ENCODE assay signal across 19 cellular contexts in the genomic region with DNA sequence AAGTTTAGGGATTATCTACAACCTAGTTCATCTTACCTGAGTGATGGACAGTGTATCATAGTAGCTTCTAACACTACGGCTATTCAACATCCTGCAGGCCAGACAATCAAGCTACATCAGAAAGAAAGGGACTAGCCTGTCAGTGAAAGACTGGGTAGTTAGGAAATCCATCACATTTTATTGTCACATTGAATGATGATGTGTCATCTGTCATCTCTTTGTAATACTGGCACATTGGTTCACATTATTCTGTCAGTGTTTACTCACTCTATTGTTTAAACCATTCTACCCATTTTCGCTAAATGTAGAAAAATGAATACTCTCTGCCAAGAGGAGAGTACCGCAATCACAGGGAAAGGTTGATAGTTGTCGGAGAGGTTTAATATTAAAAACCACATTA.
DNase-seq lines count a peak whose midpoint lies in the region; ATAC-seq and TF ChIP-seq lines count a peak whose summit lies in the region.
"Had no signal": no experiment of that assay in that cellular context is flagged by ENCODE, and none has a peak within 500 bp of the region (broad histone marks: within the 10 kb centered on the region; RNA-seq: fewer than 3 reads in every experiment).

No MANE protein-coding gene starts in this region.

- no peak overlapping the region for H2AFZ ChIP-seq in PC-3 (ENCODE audit: low read length)
- H2AFZ ChIP-seq in neural cell (ENCODE audit: low read depth, low read length): no peak overlapping the region

- intact Hi-C loops in PC-3 (cut with micrococcal nuclease) (no loop called here), aorta (cut with DNase I) (no loop called here)

- BruUV-seq in PC-3 (replicated peaks; lab: Mats Ljungman, UMichigan): no TSS peak

- H4K8ac ChIP-seq in mesendoderm (ENCODE audit: low read depth, low read length): no peak overlapping the region

- no peak overlapping the region for H3K18ac ChIP-seq in mesendoderm (ENCODE audit: low read length)

- no peak overlapping the region for H3K56ac ChIP-seq in mesendoderm (ENCODE audit: low read length)

- peak; percentile 2 for DNase-seq in DMS53 (lab: John Stamatoyannopoulos, UW)
- DNase-seq in DMS53 treated with DMSO at 0.1 percent for 48 hours (lab: John Stamatoyannopoulos, UW; ENCODE audit: unreplicated experiment): no peak
- DNase-seq in DMS153 (lab: John Stamatoyannopoulos, UW): peak; percentile 31
- DNase-seq in PC-3: peak; percentile 8
- DNase-seq in aorta: no peak
- DNase-seq in mesendoderm: no peak
- DNase-seq: ACHN; BE2C; C1 segment of cervical spinal cord; CD4-positive, alpha-beta memory T cell; CD4-positive, CD25-positive, alpha-beta regulatory T cell; CD8-positive, alpha-beta memory T cell; COR-L47; DMS79 treated with DMSO at 0.1 percent for 48 hours; GF-D8 had no signal

- TF ChIP-seq EP300 in neural cell (conservative IDR thresholded peaks at IDR 0.05; ENCODE audit: poor library complexity, severe bottlenecking): peak; percentile 87

- no peak overlapping the region for H2BK120ac ChIP-seq in mesendoderm (ENCODE audit: low read depth, low read length)

- H4K20me1 ChIP-seq in PC-3 (ENCODE audit: low read length) (no peaks in the 10 kb centered on the region), neural cell (ENCODE audit: insufficient read depth) (no peaks in the 10 kb centered on the region)
- H4K20me1 ChIP-seq: BLaER1 had no signal

- CTCF ChIA-PET in PC-3 (lab: Charles Lee): no interaction called here

- H3F3A ChIP-seq in PC-3 (ENCODE audit: low read length, unreplicated experiment): no peaks in the 10 kb centered on the region
- H3F3A ChIP-seq in neural cell (ENCODE audit: insufficient read depth, low read length, poor library complexity, severe bottlenecking): no peaks in the 10 kb centered on the region

- WGBS in aorta, 2 donors: 89 to 93% methylated on average over 4 of the region's 4 CpGs
- WGBS in mesendoderm (ENCODE audit: extremely low coverage, insufficient coverage, low lambda C conversion rate): no CpG with 5 or more reads among the region's 4 CpGs

- no peak overlapping the region for H2BK5ac ChIP-seq in mesendoderm (ENCODE audit: low read length)

- no peak for TF ChIP-seq RAD21 in neural cell (conservative IDR thresholded peaks at IDR 0.05)

- H4K5ac ChIP-seq in mesendoderm (ENCODE audit: low read length): no peak overlapping the region

- no peaks in the 10 kb centered on the region for H3K9me2 ChIP-seq in PC-3 (replicated peaks; ENCODE audit: low read length)
- H3K9me2 ChIP-seq in neural cell (ENCODE audit: insufficient read depth, low read length): no peaks in the 10 kb centered on the region

- no peak overlapping the region for H3K9ac ChIP-seq in PC-3 (ENCODE audit: low read length)
- no peak overlapping the region for H3K9ac ChIP-seq in neural cell (ENCODE audit: low read length)
- no peak overlapping the region for H3K9ac ChIP-seq in mesendoderm (ENCODE audit: low read length)
- H3K9ac ChIP-seq: BLaER1 had no signal

- no peak overlapping the region for H3K4me3 ChIP-seq in PC-3 (ENCODE audit: low read length)
- H3K4me3 ChIP-seq in neural cell (ENCODE audit: low read length): no peak overlapping the region
- H3K4me3 ChIP-seq in aorta (ENCODE audit: low read length in 2 of 2): no peak overlapping the region
- no peak overlapping the region for H3K4me3 ChIP-seq in mesendoderm (ENCODE audit: low read length)
- H3K4me3 ChIP-seq: BLaER1 had no signal

- H3K4me2 ChIP-seq in PC-3 (ENCODE audit: low read length) (no peak overlapping the region), neural cell (ENCODE audit: low read length) (no peak overlapping the region), mesendoderm (ENCODE audit: low read length) (no peak overlapping the region)
- H3K4me2 ChIP-seq: BLaER1 had no signal

- H3K27ac ChIP-seq in PC-3 (ENCODE audit: low read length) (no peak overlapping the region), neural cell (ENCODE audit: low read length) (peak overlapping the region; percentile 6), aorta (ENCODE audit: low read depth in 1 of 2, low read length in 2 of 2) (no peak overlapping the region), mesendoderm (ENCODE audit: low read depth, low read length) (no peak overlapping the region)
- H3K27ac ChIP-seq: 22Rv1, BLaER1 had no signal

- ATAC-seq in PC-3 (no peak), aorta (ENCODE audit: low FRiP score) (no peak), GM19452 (IDR thresholded peaks at IDR 0.05; ENCODE audit: unreplicated experiment) (no peak)

- no peak overlapping the region for H3K23ac ChIP-seq in mesendoderm (ENCODE audit: low read length)

- POLR2A ChIA-PET in PC-3 (lab: Charles Lee; ENCODE audit: unreplicated experiment): no interaction called here

- no peaks in the 10 kb centered on the region for H3K36me3 ChIP-seq in PC-3 (ENCODE audit: low read depth, low read length)
- no peaks in the 10 kb centered on the region for H3K36me3 ChIP-seq in neural cell (ENCODE audit: insufficient read depth, low read length)
- H3K36me3 ChIP-seq in aorta (ENCODE audit: control insufficient read depth in 1 of 2, insufficient read depth in 2 of 2, low read length in 1 of 2): no peaks in the 10 kb centered on the region
- H3K36me3 ChIP-seq in mesendoderm (ENCODE audit: control insufficient read depth, insufficient read depth, low read length): no peaks in the 10 kb centered on the region
- H3K36me3 ChIP-seq: BLaER1 had no signal

- TF ChIP-seq CTCF in PC-3 (conservative IDR thresholded peaks at IDR 0.05; ENCODE audit: low read depth, low read length) (no peak), neural cell (IDR thresholded peaks at IDR 0.05; ENCODE audit: poor library complexity, severe bottlenecking) (no peak)

- no peak overlapping the region for H3K4ac ChIP-seq in mesendoderm (ENCODE audit: low read depth, low read length)

- no peaks in the 10 kb centered on the region for H3K27me3 ChIP-seq in PC-3 (ENCODE audit: low read length)
- no peaks in the 10 kb centered on the region for H3K27me3 ChIP-seq in neural cell (ENCODE audit: insufficient read depth, low read depth, low read length)
- no peaks in the 10 kb centered on the region for H3K27me3 ChIP-seq in aorta (ENCODE audit: control insufficient read depth in 1 of 2, insufficient read depth in 2 of 2, low read length in 1 of 2)
- H3K27me3 ChIP-seq in mesendoderm (ENCODE audit: insufficient read depth, low read length, poor library complexity): no peaks in the 10 kb centered on the region
- H3K27me3 ChIP-seq: BE2C, BLaER1 had no signal

- H3K9me3 ChIP-seq in PC-3 (ENCODE audit: low read length) (peaks cover 5% of the 10 kb centered on the region), neural cell (ENCODE audit: low read length) (no peaks in the 10 kb centered on the region), aorta (ENCODE audit: control insufficient read depth, low read length) (no peaks in the 10 kb centered on the region)
- H3K9me3 ChIP-seq: BE2C, BLaER1 had no signal

- H3K79me2 ChIP-seq in PC-3 (ENCODE audit: low read length) (no peaks in the 10 kb centered on the region), neural cell (replicated peaks; ENCODE audit: insufficient read depth, low read length) (no peaks in the 10 kb centered on the region), mesendoderm (ENCODE audit: control insufficient read depth, insufficient read depth, low read length) (no peaks in the 10 kb centered on the region)

- no peak overlapping the region for H2AK5ac ChIP-seq in mesendoderm (ENCODE audit: low read length)

- H3K79me1 ChIP-seq in mesendoderm (ENCODE audit: low read length): no peaks in the 10 kb centered on the region

- H3K4me1 ChIP-seq in PC-3 (ENCODE audit: insufficient read depth, low read length) (no peaks in the 10 kb centered on the region), aorta (ENCODE audit: control insufficient read depth in 1 of 2, insufficient read depth in 2 of 2, low read length in 2 of 2) (no peaks in the 10 kb centered on the region), mesendoderm (ENCODE audit: control insufficient read depth, low read depth, low read length) (no peaks in the 10 kb centered on the region)
- H3K4me1 ChIP-seq: BE2C, BLaER1 had no signal

- H2BK15ac ChIP-seq in mesendoderm (replicated peaks; ENCODE audit: low read depth): no peak overlapping the region

TF ChIP-seq in neural cell, 6 proteins besides CTCF, POLR2A, EP300 and RAD21:
- TF ChIP-seq EZH2 (IDR thresholded peaks at IDR 0.05; ENCODE audit: borderline replicate concordance, insufficient read depth, low read length, poor library complexity, severe bottlenecking) (no peak), POLR2AphosphoS5 (IDR thresholded peaks at IDR 0.05) (peak; percentile 53)

Comparison
In these comparisons a context has a peak if more than half of its experiments do, and no peak if none do; other contexts are left out.
1. DNase-seq: peak in DMS53 (single experiment), DMS153 (single experiment) and PC-3 (single experiment); none in DMS53 treated with DMSO at 0.1 percent for 48 hours (single experiment), aorta (0 of 2) and mesendoderm (single experiment).